Comparison of ENCODE assay signal across 24 cellular contexts in the genomic region with DNA sequence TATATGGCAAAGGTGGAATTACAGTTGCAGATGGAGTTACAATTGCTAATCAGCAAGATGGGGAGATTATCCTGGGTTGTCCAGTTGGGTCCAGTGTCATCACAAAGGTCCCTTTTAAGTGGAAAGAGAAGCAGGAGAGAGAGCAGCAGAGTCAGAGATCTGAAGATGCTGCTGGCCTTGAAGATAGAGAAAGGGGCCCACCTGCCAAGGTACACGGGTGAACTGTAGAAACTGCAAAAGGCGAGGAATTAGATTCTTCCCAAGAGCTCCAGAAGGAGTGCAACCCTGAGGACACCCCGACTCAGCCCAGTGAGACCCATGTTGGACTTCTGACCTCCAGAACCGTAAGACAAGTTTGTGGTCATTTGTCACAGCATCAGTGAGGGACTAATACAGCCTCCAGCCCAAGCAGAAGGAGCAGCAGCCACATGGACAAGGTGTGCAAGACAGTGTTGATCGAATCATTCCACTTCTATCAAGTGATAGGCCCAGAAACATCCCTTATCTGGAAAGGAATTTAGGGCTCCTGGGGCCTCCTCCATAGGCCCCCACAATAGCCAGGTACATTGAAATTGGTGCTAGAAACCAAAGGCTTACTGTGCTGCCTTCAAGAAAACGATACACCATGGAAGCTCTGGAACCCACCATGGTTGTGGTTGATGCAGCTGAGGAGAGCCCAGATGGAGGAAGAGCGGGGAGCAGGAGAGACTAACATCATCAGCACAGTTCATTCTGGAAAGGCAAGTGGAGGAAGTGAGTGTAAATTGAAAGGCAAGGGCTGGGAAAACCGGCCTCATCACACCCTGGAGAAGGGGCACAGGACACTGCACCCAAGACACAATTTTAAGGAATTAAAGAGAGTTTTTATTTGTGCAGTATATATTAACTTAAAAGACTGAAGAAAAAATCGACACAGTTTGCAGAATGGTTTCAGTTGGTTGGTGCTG.
"Had no signal": no experiment of that assay in that cellular context is flagged by ENCODE, and none has a peak within 500 bp of the region (broad histone marks: within the 10 kb centered on the region; RNA-seq: fewer than 3 reads in every experiment).

No MANE protein-coding gene starts in this region.

- H3K4me2 ChIP-seq: neural progenitor cell, smooth muscle cell had no signal

- H2AFZ ChIP-seq: neural progenitor cell, parathyroid adenoma had no signal

- H3K4me1 ChIP-seq: neural progenitor cell, parathyroid adenoma, psoas muscle, thyroid gland had no signal

- H3K9me3 ChIP-seq: left lung, lower lobe of right lung, neutrophil, psoas muscle, right lobe of liver, stomach, testis, thyroid gland, transverse colon, upper lobe of left lung had no signal

- H3K4me3 Mint-ChIP-seq: naive thymus-derived CD8-positive, alpha-beta T cell; nephron; neural progenitor cell; stimulated activated naive B cell treated with anti-CD40 and anti-IgM and Interleukin-4, amounts not matched to agents 10 μg/mL and 1 μg/mL and 100 μg/mL, for 72 hours had no signal

- H3K79me2 ChIP-seq: parathyroid adenoma had no signal

- H3K4me1 Mint-ChIP-seq: nephron had no signal

- H3K4me3 ChIP-seq: left lung, lower lobe of right lung, neural progenitor cell, psoas muscle, right lobe of liver, smooth muscle cell, stomach, testis, thyroid gland, transverse colon, upper lobe of left lung had no signal

- H3K36me3 ChIP-seq: neural progenitor cell had no signal

- H3K9me3 Mint-ChIP-seq: naive thymus-derived CD8-positive, alpha-beta T cell; nephron; neural progenitor cell; stimulated activated naive B cell treated with anti-CD40 and anti-IgM and Interleukin-4, amounts not matched to agents 10 μg/mL and 1 μg/mL and 100 μg/mL, for 72 hours had no signal

- H3K27ac ChIP-seq: left lung, lower lobe of right lung, neural progenitor cell, neutrophil, parathyroid adenoma, psoas muscle, testis, thyroid gland, transverse colon, upper lobe of left lung had no signal

- ATAC-seq: left colon; left lung; lower lobe of right lung; naive thymus-derived CD8-positive, alpha-beta T cell; psoas muscle; stimulated activated naive B cell treated with anti-CD40 and anti-IgM and Interleukin-4, amounts not matched to agents 10 μg/mL and 1 μg/mL and 100 μg/mL, for 72 hours; stimulated activated naive CD8-positive, alpha-beta T cell treated with anti-CD3 and anti-CD28 coated beads, Interleukin-15, Interleukin-2, amounts not matched to agents 100 U/mL and 50 U/mL, for 24 hours had no signal

- H3K27me3 ChIP-seq: left lung, neural progenitor cell, neutrophil, right lobe of liver, stomach, testis, thyroid gland, transverse colon, upper lobe of left lung had no signal

- DNase-seq: left colon; left lung; lower lobe of right lung; mesenchymal stem cell; naive thymus-derived CD8-positive, alpha-beta T cell; occipital lobe; psoas muscle; stimulated activated CD4-positive, alpha-beta T cell treated with anti-CD3 and anti-CD28 coated beads, Interleukin-1b, Interleukin-23, amount 100 ng/mL, for 48 hours; stimulated activated CD4-positive, alpha-beta T cell treated with anti-CD3 and anti-CD28 coated beads, Interleukin-2, amount 100 ng/mL, for 48 hours; stimulated activated CD4-positive, alpha-beta T cell treated with anti-CD3 and anti-CD28 coated beads, Interleukin-4, amount 100 ng/mL, for 4 hours; stimulated activated CD8-positive, alpha-beta memory T cell treated with anti-CD3 and anti-CD28 coated beads, Interleukin-4, amount 100 ng/mL, for 48 hours; stimulated activated naive B cell treated with anti-CD40 and anti-IgM and Interleukin-4, amounts not matched to agents 10 μg/mL and 1 μg/mL and 100 μg/mL, for 72 hours; stimulated activated naive CD8-positive, alpha-beta T cell treated with anti-CD3 and anti-CD28 coated beads, Interleukin-15, Interleukin-2, amounts not matched to agents 100 U/mL and 50 U/mL, for 24 hours; testis; thyroid gland; transverse colon; upper lobe of left lung had no signal

- H3K27me3 Mint-ChIP-seq: naive thymus-derived CD8-positive, alpha-beta T cell; stimulated activated naive B cell treated with anti-CD40 and anti-IgM and Interleukin-4, amounts not matched to agents 10 μg/mL and 1 μg/mL and 100 μg/mL, for 72 hours had no signal

- H3K27ac Mint-ChIP-seq: nephron; neural progenitor cell; stimulated activated naive B cell treated with anti-CD40 and anti-IgM and Interleukin-4, amounts not matched to agents 10 μg/mL and 1 μg/mL and 100 μg/mL, for 72 hours had no signal
